In genomic region chr9:109159583-109159982, GRCh38 we compare ENCODE assay signal across 20 cellular contexts. TPM values are rescaled to one million over a fixed set of nuclear protein-coding genes. Genes with fewer than 3 reads are reported as not detected.
A peak's percentile ranks its signal among the peaks of the same experiment; 100 is the strongest.
DNase-seq lines count a peak whose midpoint lies in the region; ATAC-seq, FAIRE-seq and TF ChIP-seq lines count a peak whose summit lies in the region.
"Had no signal": no experiment of that assay in that cellular context is flagged by ENCODE, and none has a peak within 500 bp of the region (broad histone marks: within the 10 kb centered on the region; RNA-seq: fewer than 3 reads in every experiment).

No MANE protein-coding gene starts in this region.

- POLR2A ChIA-PET in K562 (lab: Yijun Ruan, JAX) = interaction anchor here (0.6 kb wide), 1 partner anchor 10 kb away, joined by 3 read pairs; no protein-coding TSS in a partner anchor

- H3K4me3 ChIP-seq in K562 = no peak overlapping the region
- no peak overlapping the region for H3K4me3 ChIP-seq in right lobe of liver
- H3K4me3 ChIP-seq: HAP-1 had no signal

- ATAC-seq in K562 (no peak), left lobe of liver (peak; percentile 68), right lobe of liver (peak; percentile 47 to 61 (median 53)), HG03175 (IDR thresholded peaks at IDR 0.05; ENCODE audit: unreplicated experiment) (no peak)

- no peak overlapping the region for H3K9ac ChIP-seq in K562 (ENCODE audit: insufficient read depth in 1 of 2, low read depth in 2 of 2, low read length in 2 of 2)

- TF ChIP-seq EP300 in K562 (IDR thresholded peaks at IDR 0.05; ENCODE audit: low read length) = no peak

- no peak overlapping the region for H2AFZ ChIP-seq in K562 (ENCODE audit: low read depth, low read length)

- H3K9me3 ChIP-seq in K562 (replicated peaks; ENCODE audit: control insufficient read depth, insufficient read depth, low read depth, low read length) (no peaks in the 10 kb centered on the region), right lobe of liver (no peaks in the 10 kb centered on the region)
- H3K9me3 ChIP-seq: HAP-1 had no signal

- DNase-seq in K562 (ENCODE audit: extremely low read depth in 1 of 4, low spot score in 3 of 4) (no peak), left lobe of liver (ENCODE audit: low spot score) (no peak), right lobe of liver (no peak), NCI-H1092 (lab: John Stamatoyannopoulos, UW) (no peak), HuH-7.5 (ENCODE audit: low spot score) (no peak)
- DNase-seq: C1 segment of cervical spinal cord; Calu3; CD4-positive, alpha-beta memory T cell; COR-L47; DMS53; DMS79 treated with DMSO at 0.1 percent for 48 hours; GOT3; HFFc6 had no signal

- H3K27me3 ChIP-seq in K562 (ENCODE audit: control insufficient read depth in 2 of 2, insufficient read depth in 2 of 2, low read length in 2 of 2) = no peaks in the 10 kb centered on the region
- H3K27me3 ChIP-seq in right lobe of liver = no peaks in the 10 kb centered on the region

- no peaks in the 10 kb centered on the region for H3K9me1 ChIP-seq in K562 (ENCODE audit: control insufficient read depth, insufficient read depth, low read length)

- no peaks in the 10 kb centered on the region for H3K36me3 ChIP-seq in K562 (ENCODE audit: control insufficient read depth, insufficient read depth, low read length)
- no peaks in the 10 kb centered on the region for H3K36me3 ChIP-seq in right lobe of liver
- H3K36me3 ChIP-seq: HAP-1 had no signal

- TF ChIP-seq RAD21 in K562 (CRISPR knock-in tag; conservative IDR thresholded peaks at IDR 0.05 in 1 of 2, IDR thresholded peaks at IDR 0.05 in 1 of 2) = no peak

- H3K79me2 ChIP-seq in K562 (ENCODE audit: control insufficient read depth, insufficient read depth, low read length) = no peaks in the 10 kb centered on the region

- H3K4me2 ChIP-seq in K562 (ENCODE audit: insufficient read depth, low read length) = no peak overlapping the region

- no TSS peak for BruUV-seq in K562 (replicated peaks; lab: Mats Ljungman, UMichigan)

- 71% methylated on average over 4 of the region's 4 CpGs for WGBS in K562 (ENCODE audit: insufficient coverage, low coverage, missing lambda C conversion rate)
- 62% methylated on average over 4 of the region's 4 CpGs for WGBS in right lobe of liver (ENCODE audit: insufficient coverage, low coverage, low lambda C conversion rate, missing lambda C conversion rate)

- no peak overlapping the region for H3K27ac ChIP-seq in K562 (ENCODE audit: extremely low read depth, low read depth, low read length)
- no peak overlapping the region for H3K27ac ChIP-seq in right lobe of liver

- intact Hi-C loops in K562 (cut with micrococcal nuclease) (no loop called here), right lobe of liver (cut with DNase I) (no loop called here)

- in situ Hi-C loops in K562 (cut with MboI) = no loop called here

- no peak for TF ChIP-seq POLR2A in K562 (conservative IDR thresholded peaks at IDR 0.05)
- TF ChIP-seq POLR2A in right lobe of liver (IDR thresholded peaks at IDR 0.05) = no peak

- no peaks in the 10 kb centered on the region for H4K20me1 ChIP-seq in K562 (replicated peaks; ENCODE audit: control insufficient read depth, insufficient read depth, low read length)

- H3K4me1 ChIP-seq in K562 (replicated peaks in 1 of 2; ENCODE audit: control insufficient read depth in 2 of 2, insufficient read depth in 2 of 2, low read length in 2 of 2) (peaks cover 5 to 10% of the 10 kb centered on the region in 2 experiments; a peak in 4 of 5 replicates), right lobe of liver (no peaks in the 10 kb centered on the region)
- H3K4me1 ChIP-seq: HAP-1 had no signal

- TF ChIP-seq CTCF in K562 (IDR thresholded peaks at IDR 0.05 in 2 of 3, conservative IDR thresholded peaks at IDR 0.05 in 1 of 3; ENCODE audit: insufficient read depth in 2 of 3, low read depth in 1 of 3, low read length in 3 of 3) = no peak
- no peak for TF ChIP-seq CTCF in right lobe of liver (IDR thresholded peaks at IDR 0.05)

- no peak for FAIRE-seq in K562 (lab: Jason Lieb, UNC)
- FAIRE-seq: G401.6, GM12892, H54 had no signal

- CTCF ChIA-PET in K562 (lab: Yijun Ruan, JAX; ENCODE audit: low intra/inter-chr PET ratio) = no interaction called here

TF ChIP-seq in K562, 482 proteins besides CTCF, POLR2A, EP300 and RAD21 (continues in another document):
- TF ChIP-seq MEIS2 (IDR thresholded peaks at IDR 0.05; ENCODE audit: partially characterized antibody) (peak; percentile 5), ARID2 (IDR thresholded peaks at IDR 0.05) (no peak), ZNF780A (CRISPR knock-in tag; IDR thresholded peaks at IDR 0.05) (no peak)

RNA-seq across cellular contexts. Expression of gene FRRS1L, which starts 7.5 kb away (rescaled TPM):
- total RNA-seq in K562 (2011; cell fraction: chromatin; rRNA removed; ENCODE audit: low replicate concordance) = 0.02 TPM in 1 of 2 replicates, not detected in the other
- total RNA-seq in K562 (2011; cell fraction: nucleolus; rRNA removed) = not detected in 2 replicates
- not detected in 2 replicates for total RNA-seq in K562 (2011; cell fraction: nucleoplasm; rRNA removed)
- total RNA-seq in K562 (2014; rRNA removed) = not detected in 2 replicates
- 0.03 and 0.04 TPM in 2 replicates for total RNA-seq in K562 (2014; rRNA removed; fragmentation: Illumina TruSeq; extraction: Trizol)
- 0.04 TPM in 1 of 2 replicates, not detected in the other for total RNA-seq in K562 (2015; rRNA removed; fragmentation: Illumina TruSeq; extraction: Trizol)
- total RNA-seq in K562 (2021) = not detected in 2 replicates
- polyA plus RNA-seq in K562 (2011; rRNA removed) = 0.01 TPM in 2 replicates
- polyA plus RNA-seq in K562 (2011; cell fraction: cytosol; rRNA removed) = not detected in 2 replicates
- not detected in 2 replicates for polyA plus RNA-seq in K562 (2011; cell fraction: nucleus; rRNA removed)
- polyA plus RNA-seq in K562 (2012) = 0.01 and 0.11 TPM in 2 replicates
- polyA plus RNA-seq in K562 (2014; fragmentation: Illumina TruSeq; extraction: Trizol) = 0.01 TPM in 1 of 2 replicates, not detected in the other
- polyA plus RNA-seq in K562 (2014; fragmentation: Nextera tagmentation; extraction: Ambion mirVana) = under 1 TPM in 1 of 2 experiments, not detected in 1; under 0.01 TPM
- 0.04 TPM in 1 of 2 replicates, not detected in the other for polyA plus RNA-seq in K562 (2014; rRNA removed)
- polyA minus RNA-seq in K562 (2011; rRNA and poly(A)+ RNA removed) = not detected in 2 replicates
- polyA minus RNA-seq in K562 (2011; cell fraction: cytosol; rRNA and poly(A)+ RNA removed) = not detected in 2 replicates
- polyA minus RNA-seq in K562 (2011; cell fraction: nucleus; rRNA and poly(A)+ RNA removed) = not detected in 2 replicates
- total RNA-seq in left lobe of liver = 0.03 TPM
- total RNA-seq in right lobe of liver = not detected
- total RNA-seq: A172; Calu3; CD4-positive, alpha-beta memory T cell; Daoy; HFFc6 had no signal
- polyA plus RNA-seq: CD4-positive, alpha-beta memory T cell had no signal

RNA-seq across cellular contexts. Expression of gene TMEM245, which starts 39.8 kb away (rescaled TPM):
- 63.8 and 96.7 TPM in 2 replicates for total RNA-seq in K562 (2011; cell fraction: chromatin; rRNA removed; ENCODE audit: low replicate concordance)
- 45.0 and 54.9 TPM in 2 replicates for total RNA-seq in K562 (2011; cell fraction: nucleolus; rRNA removed)
- total RNA-seq in K562 (2011; cell fraction: nucleoplasm; rRNA removed) = 78.2 and 94.0 TPM in 2 replicates
- total RNA-seq in K562 (2014; rRNA removed) = 13.9 and 15.1 TPM in 2 replicates
- total RNA-seq in K562 (2014; rRNA removed; fragmentation: Illumina TruSeq; extraction: Trizol) = 30.5 and 32.8 TPM in 2 replicates
- 29.3 and 31.1 TPM in 2 replicates for total RNA-seq in K562 (2015; rRNA removed; fragmentation: Illumina TruSeq; extraction: Trizol)
- 24.3 and 26.9 TPM in 2 replicates for total RNA-seq in K562 (2021)
- 34.9 and 43.2 TPM in 2 replicates for polyA plus RNA-seq in K562 (2011; rRNA removed)
- polyA plus RNA-seq in K562 (2011; cell fraction: cytosol; rRNA removed) = 28.7 and 45.6 TPM in 2 replicates
- polyA plus RNA-seq in K562 (2011; cell fraction: nucleus; rRNA removed) = 31.8 and 33.1 TPM in 2 replicates
- 18.4 and 21.3 TPM in 2 replicates for polyA plus RNA-seq in K562 (2012)
- 26.0 and 33.7 TPM in 2 replicates for polyA plus RNA-seq in K562 (2014; fragmentation: Illumina TruSeq; extraction: Trizol)
- 10 to 100 TPM in 1 of 2 experiments, 1 to 10 TPM in 1; 8.5 to 12.1 TPM for polyA plus RNA-seq in K562 (2014; fragmentation: Nextera tagmentation; extraction: Ambion mirVana)
- 15.8 and 16.6 TPM in 2 replicates for polyA plus RNA-seq in K562 (2014; rRNA removed)
- polyA minus RNA-seq in K562 (2011; rRNA and poly(A)+ RNA removed) = 100 and 105 TPM in 2 replicates
- 25.8 and 36.3 TPM in 2 replicates for polyA minus RNA-seq in K562 (2011; cell fraction: cytosol; rRNA and poly(A)+ RNA removed)
- 44.7 and 68.2 TPM in 2 replicates for polyA minus RNA-seq in K562 (2011; cell fraction: nucleus; rRNA and poly(A)+ RNA removed)
- 33.7 TPM for total RNA-seq in left lobe of liver
- 10 to 100 TPM; 24.7 to 39.5 (median 36.8) TPM for total RNA-seq in right lobe of liver

Comparison
In these comparisons a context has a peak if more than half of its experiments do, and no peak if none do; other contexts are left out.
1. ATAC-seq: peak in left lobe of liver (single experiment) and right lobe of liver (4 of 4); none in K562 (single experiment) and HG03175 (single experiment).